In the genomic region with DNA sequence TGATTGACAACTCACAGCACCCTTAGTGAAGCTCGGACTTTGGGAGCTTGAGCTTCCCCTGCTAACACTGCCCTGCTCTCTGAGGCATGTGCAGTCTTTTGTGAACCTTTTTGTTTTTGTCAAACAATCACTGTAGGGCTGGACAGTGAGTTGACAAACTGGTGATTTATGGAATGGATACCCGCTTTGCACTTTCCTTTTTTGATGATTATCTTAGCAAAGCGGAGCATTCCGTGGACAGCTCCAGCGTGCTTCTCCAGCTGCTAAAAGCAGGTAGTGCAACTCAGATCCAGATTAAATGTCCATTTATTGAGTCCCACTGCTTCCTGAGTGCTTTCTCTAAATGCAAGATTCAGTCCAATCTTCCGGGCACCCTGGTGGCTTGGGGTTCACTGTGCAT, we compare ENCODE assay signal across 20 cellular contexts.
"Had no signal": no experiment of that assay in that cellular context is flagged by ENCODE, and none has a peak within 500 bp of the region (broad histone marks: within the 10 kb centered on the region; RNA-seq: fewer than 3 reads in every experiment).

No MANE protein-coding gene starts in this region.

- H3K4me1 ChIP-seq: esophagus muscularis mucosa, gastrocnemius medialis, heart right ventricle, left ventricle myocardium inferior, lower lobe of right lung, pancreas, prostate gland, right lobe of liver, suprapubic skin, thyroid gland, upper lobe of right lung had no signal

- H3K4me3 ChIP-seq: coronary artery, esophagus muscularis mucosa, gastrocnemius medialis, heart right ventricle, left ventricle myocardium inferior, lower lobe of right lung, neural progenitor cell, pancreas, prostate gland, right lobe of liver, suprapubic skin, thyroid gland, upper lobe of right lung had no signal

- H3K9ac ChIP-seq: neural progenitor cell had no signal

- H3K27ac ChIP-seq: coronary artery, esophagus muscularis mucosa, gastrocnemius medialis, heart right ventricle, left ventricle myocardium inferior, lower lobe of right lung, neural progenitor cell, pancreas, prostate gland, right lobe of liver, suprapubic skin, thyroid gland, upper lobe of right lung had no signal

- DNase-seq: effector CD8-positive, alpha-beta T cell; gastrocnemius medialis; heart right ventricle; islet precursor cell; left ventricle myocardium inferior; lower lobe of right lung; natural killer cell; occipital lobe; pancreas; right lobe of liver; stimulated activated CD4-positive, alpha-beta T cell treated with anti-CD3 and anti-CD28 coated beads, Interleukin-4, amount 100 ng/mL, for 1 hour; stimulated activated CD8-positive, alpha-beta memory T cell treated with anti-CD3 and anti-CD28 coated beads, Interleukin-4, amount 100 ng/mL, for 48 hours; stimulated activated naive CD8-positive, alpha-beta T cell treated with anti-CD3 and anti-CD28 coated beads, Interleukin-15, Interleukin-2, amounts not matched to agents 100 U/mL and 50 U/mL, for 24 hours; thyroid gland; upper lobe of right lung had no signal

- H3K36me3 ChIP-seq: esophagus muscularis mucosa, gastrocnemius medialis, heart right ventricle, left ventricle myocardium inferior, lower lobe of right lung, neural progenitor cell, pancreas, prostate gland, right lobe of liver, suprapubic skin, thyroid gland, upper lobe of right lung had no signal

- H3K4me2 ChIP-seq: neural progenitor cell had no signal

- H2AFZ ChIP-seq: neural progenitor cell had no signal

- H3K27me3 ChIP-seq: esophagus muscularis mucosa, gastrocnemius medialis, neural progenitor cell, pancreas, right lobe of liver, suprapubic skin, thyroid gland, upper lobe of right lung had no signal

- H3K9me3 ChIP-seq: esophagus muscularis mucosa, gastrocnemius medialis, heart right ventricle, left ventricle myocardium inferior, lower lobe of right lung, pancreas, prostate gland, right lobe of liver, suprapubic skin, thyroid gland, upper lobe of right lung had no signal
